ENCODE assay signal across 1 cellular context in the genomic region with DNA sequence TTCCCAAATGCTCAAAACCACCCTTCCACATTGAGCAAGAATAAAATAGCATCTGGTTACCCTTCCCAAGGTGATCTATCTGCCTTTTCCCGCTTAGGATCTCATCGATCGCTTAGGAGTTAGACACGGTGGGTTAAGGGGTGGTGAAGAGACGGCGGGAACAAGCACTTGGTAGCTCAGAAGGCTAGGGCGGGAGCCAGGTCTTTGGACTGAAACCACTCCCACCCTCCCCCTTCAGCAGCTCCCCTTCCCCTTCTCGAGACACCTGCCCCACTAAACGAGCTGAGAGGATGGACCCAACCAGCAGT.
TF ChIP-seq lines count a peak whose summit lies in the region.

No MANE protein-coding gene starts in this region.

TF ChIP-seq in H1, 55 proteins besides CTCF, POLR2A, EP300 and RAD21 (continued from another document):
- TF ChIP-seq ZNF274 (IDR thresholded peaks at IDR 0.05; ENCODE audit: borderline replicate concordance, extremely low read depth, low read length) (no peak), TAF1 (IDR thresholded peaks at IDR 0.05; ENCODE audit: low read depth, low read length) (no peak), CEBPB (IDR thresholded peaks at IDR 0.05; ENCODE audit: low read depth, low read length) (no peak), POLR2AphosphoS5 (IDR thresholded peaks at IDR 0.05; ENCODE audit: low read depth, low read length) (no peak), GTF2F1 (IDR thresholded peaks at IDR 0.05; ENCODE audit: borderline replicate concordance, low read depth, low read length) (no peak), TAF7 (optimal IDR thresholded peaks at IDR 0.05; ENCODE audit: borderline replicate concordance, low read depth, low read length) (no peak), FOSL1 (IDR thresholded peaks at IDR 0.05; ENCODE audit: insufficient read depth, low read depth, low read length) (no peak), RFX5 (IDR thresholded peaks at IDR 0.05; ENCODE audit: borderline replicate concordance, low read depth, low read length) (no peak), RXRA (IDR thresholded peaks at IDR 0.05; ENCODE audit: insufficient read depth, low read depth, low read length) (no peak), BRCA1 (IDR thresholded peaks at IDR 0.05; ENCODE audit: low read depth, low read length) (no peak), KDM5A (IDR thresholded peaks at IDR 0.05; ENCODE audit: low read length) (no peak; the same call in 1 of the 2 replicates), KDM1A (IDR thresholded peaks at IDR 0.05; ENCODE audit: borderline replicate concordance, low read length) (no peak), CHD1 (IDR thresholded peaks at IDR 0.05; ENCODE audit: low read depth, low read length) (no peak), CBX5 (IDR thresholded peaks at IDR 0.05; ENCODE audit: low read depth, low read length) (no peak), RBBP5 (IDR thresholded peaks at IDR 0.05; ENCODE audit: borderline replicate concordance, low read depth, low read length) (no peak)
- TF ChIP-seq, protein P1, sequence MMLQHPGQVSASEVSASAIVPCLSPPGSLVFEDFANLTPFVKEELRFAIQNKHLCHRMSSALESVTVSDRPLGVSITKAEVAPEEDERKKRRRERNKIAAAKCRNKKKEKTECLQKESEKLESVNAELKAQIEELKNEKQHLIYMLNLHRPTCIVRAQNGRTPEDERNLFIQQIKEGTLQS (IDR thresholded peaks at IDR 0.05; ENCODE audit: insufficient read depth, low read depth, low read length) = no peak
